Comparison of ENCODE assay signal across 8 cellular contexts in the genomic region with DNA sequence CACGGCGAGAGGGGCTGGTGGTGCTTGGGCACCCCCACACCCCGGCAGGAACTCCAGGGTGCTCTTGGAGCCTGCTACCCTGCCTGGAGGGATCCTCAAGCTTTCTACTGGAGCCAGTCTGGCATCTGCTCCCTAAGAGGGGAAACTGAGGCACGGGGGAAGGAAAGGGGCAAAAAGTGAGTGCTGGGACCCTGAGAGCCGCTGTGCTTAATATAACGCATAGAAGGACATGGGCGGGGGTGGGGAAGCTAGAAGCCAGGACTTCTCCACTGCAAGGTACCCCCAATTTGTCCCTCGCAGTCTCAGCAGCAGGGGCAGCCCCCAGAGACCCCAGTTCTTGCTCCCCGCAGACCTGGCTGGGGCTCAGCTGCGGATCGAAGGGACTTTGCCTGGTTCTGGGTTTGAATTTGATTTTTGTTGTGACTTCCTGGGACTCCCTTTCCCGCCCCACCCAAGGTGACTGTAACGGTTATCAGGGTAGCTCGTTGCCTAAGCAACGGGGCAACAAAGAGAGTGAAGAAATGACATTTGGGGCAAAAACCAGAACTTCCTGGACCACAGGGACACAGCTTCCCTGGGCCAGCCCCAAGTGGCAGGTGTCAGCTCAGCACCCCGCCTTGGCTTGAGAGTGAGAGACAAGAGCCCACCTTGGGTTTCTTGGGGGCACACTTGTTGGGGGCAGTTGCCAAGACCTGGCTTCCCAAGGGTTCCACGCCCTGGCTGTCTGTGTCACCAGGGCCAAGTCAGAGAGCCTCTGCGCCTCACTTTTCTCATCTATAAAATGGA. TPM values are rescaled to one million over a fixed set of nuclear protein-coding genes. Genes with fewer than 3 reads are reported as not detected.
DNase-seq lines count a peak whose midpoint lies in the region; ATAC-seq, FAIRE-seq and TF ChIP-seq lines count a peak whose summit lies in the region.

No MANE protein-coding gene starts in this region.

- no peaks in the 10 kb centered on the region for H3K9me2 ChIP-seq in GM23338 (ENCODE audit: insufficient read depth)

- H3K27ac Mint-ChIP-seq in GM23338, result no peak overlapping the region

- FAIRE-seq in kidney (lab: Jason Lieb, UNC), result no peak

- no peak overlapping the region for H3K27ac ChIP-seq in GM23338 (ENCODE audit: low read depth)
- peak overlapping the region; percentile 44 for H3K27ac ChIP-seq in angular gyrus (ENCODE audit: low read depth, low read length)
- peak overlapping the region; percentile 29 to 83 for H3K27ac ChIP-seq in kidney (ENCODE audit: low read depth in 2 of 2, low read length in 2 of 2)

- no peaks in the 10 kb centered on the region for H3K36me3 Mint-ChIP-seq in GM23338 (ENCODE audit: low read depth)

- no peak for TF ChIP-seq CTCF in GM23338 (conservative IDR thresholded peaks at IDR 0.05; ENCODE audit: low read depth in 2 of 2)
- TF ChIP-seq CTCF in kidney (IDR thresholded peaks at IDR 0.05; ENCODE audit: borderline replicate concordance, extremely low read depth, insufficient read depth), result no peak

- no peaks in the 10 kb centered on the region for H3K9me3 ChIP-seq in kidney (ENCODE audit: control insufficient read depth in 1 of 2, low read length in 2 of 2)

- H2AFZ ChIP-seq in GM23338, result peak overlapping the region; percentile 91

- ATAC-seq in GM23338, result no peak
- no peak for ATAC-seq in GM21381 (IDR thresholded peaks at IDR 0.05; ENCODE audit: unreplicated experiment)

- H3K79me2 ChIP-seq in GM23338 (replicated peaks; ENCODE audit: insufficient read depth), result no peaks in the 10 kb centered on the region

- H3K36me3 ChIP-seq in GM23338 (ENCODE audit: insufficient read depth), result no peaks in the 10 kb centered on the region
- H3K36me3 ChIP-seq in kidney (ENCODE audit: control insufficient read depth in 1 of 2, insufficient read depth in 2 of 2, low read length in 2 of 2), result no peaks in the 10 kb centered on the region

- no peaks in the 10 kb centered on the region for H4K20me1 ChIP-seq in GM23338 (replicated peaks; ENCODE audit: insufficient read depth)

- DNase-seq in GM23338 (ENCODE audit: low spot score) (no peak), SKM-1 treated with dmso at 0.1 percent for 144 hours (lab: John Stamatoyannopoulos, UW; ENCODE audit: unreplicated experiment) (peak; percentile 89), kidney (no peak), cerebellum (ENCODE audit: low spot score) (no peak), foreskin melanocyte (no peak)
- peak; percentile 45 for DNase-seq in stimulated activated CD8-positive, alpha-beta memory T cell treated with anti-CD3 and anti-CD28 coated beads, Interleukin-4, amount 100 ng/mL, for 24 hours (ENCODE audit: low read depth)

- H3K27me3 ChIP-seq in GM23338 (ENCODE audit: insufficient read depth), result no peaks in the 10 kb centered on the region

- no peaks in the 10 kb centered on the region; the same call in 2 of the 3 replicates for H3K9me3 Mint-ChIP-seq in GM23338

- H3K4me2 ChIP-seq in GM23338, result peak overlapping the region; percentile 78

- H3K4me3 ChIP-seq in GM23338 (peak overlapping the region; percentile 55), kidney (ENCODE audit: low read length in 2 of 2) (peak overlapping the region; percentile 63 to 71)

- peaks cover 16% of the 10 kb centered on the region for H3K27me3 Mint-ChIP-seq in GM23338 (ENCODE audit: insufficient read depth, low read depth, poor library complexity)

- peak overlapping the region; percentile 55; the same call in 2 of the 3 replicates for H3K4me3 Mint-ChIP-seq in GM23338

- H3K4me1 ChIP-seq in GM23338 (ENCODE audit: insufficient read depth), result peaks cover 16% of the 10 kb centered on the region; the same call in 1 of the 2 replicates
- peaks cover 0 to 2% of the 10 kb centered on the region in 2 donors for H3K4me1 ChIP-seq in kidney (ENCODE audit: control insufficient read depth in 1 of 2, insufficient read depth in 1 of 2, low read depth in 1 of 2, low read length in 2 of 2)

- peak overlapping the region; percentile 15 to 67 for H3K9ac ChIP-seq in kidney (ENCODE audit: low read length in 2 of 2)

- peaks cover 28% of the 10 kb centered on the region for H3K4me1 Mint-ChIP-seq in GM23338

- H3F3A ChIP-seq in GM23338 (replicated peaks; ENCODE audit: low read depth), result peaks cover 12% of the 10 kb centered on the region; the same call in 1 of the 2 replicates

- intact Hi-C loops in kidney (cut with DNase I), result no loop called here

TF ChIP-seq in GM23338, 12 proteins besides CTCF, POLR2A, EP300 and RAD21 (continues in another document):
- TF ChIP-seq NANOG (IDR thresholded peaks at IDR 0.05; ENCODE audit: borderline replicate concordance) (no peak), EZH2phosphoT487 (IDR thresholded peaks at IDR 0.05; ENCODE audit: unreplicated experiment) (no peak), CREB1 (CRISPR knock-in tag; IDR thresholded peaks at IDR 0.05; ENCODE audit: low read depth) (no peak), JUNB (IDR thresholded peaks at IDR 0.05; ENCODE audit: unreplicated experiment) (no peak)
- TF ChIP-seq, protein P1, sequence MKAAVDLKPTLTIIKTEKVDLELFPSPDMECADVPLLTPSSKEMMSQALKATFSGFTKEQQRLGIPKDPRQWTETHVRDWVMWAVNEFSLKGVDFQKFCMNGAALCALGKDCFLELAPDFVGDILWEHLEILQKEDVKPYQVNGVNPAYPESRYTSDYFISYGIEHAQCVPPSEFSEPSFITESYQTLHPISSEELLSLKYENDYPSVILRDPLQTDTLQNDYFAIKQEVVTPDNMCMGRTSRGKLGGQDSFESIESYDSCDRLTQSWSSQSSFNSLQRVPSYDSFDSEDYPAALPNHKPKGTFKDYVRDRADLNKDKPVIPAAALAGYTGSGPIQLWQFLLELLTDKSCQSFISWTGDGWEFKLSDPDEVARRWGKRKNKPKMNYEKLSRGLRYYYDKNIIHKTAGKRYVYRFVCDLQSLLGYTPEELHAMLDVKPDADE (IDR thresholded peaks at IDR 0.05), result no peak

RNA-seq across cellular contexts. Expression of gene ADGRE5, which starts 0.6 kb away (rescaled TPM):
- total RNA-seq in GM23338 (2014; rRNA removed; shearing (Covaris generic)), result 1.5 and 5.5 TPM in 2 replicates
- polyA plus RNA-seq in GM23338 (2016; fragmentation: Nextera tagmentation; extraction: Ambion mirVana), result 1.4 and 2.1 TPM in 2 replicates
- 100 TPM for total RNA-seq in kidney
- polyA plus RNA-seq in kidney (ENCODE audit: insufficient read depth, low read depth, low replicate concordance), result 16.0 TPM
- total RNA-seq in cerebellum, result 1.9 TPM

RNA-seq across cellular contexts. Expression of gene DDX39A, which starts 37.3 kb away (rescaled TPM):
- 156 and 196 TPM in 2 replicates for total RNA-seq in GM23338 (2014; rRNA removed; shearing (Covaris generic))
- polyA plus RNA-seq in GM23338 (2016; fragmentation: Nextera tagmentation; extraction: Ambion mirVana) (185 and 195 TPM in 2 replicates), kidney (ENCODE audit: insufficient read depth, low read depth, low replicate concordance) (35.6 TPM)
- total RNA-seq in kidney (53.8 TPM), cerebellum (26.7 TPM)

RNA-seq across cellular contexts. Expression of gene PKN1, which starts 51.2 kb away (rescaled TPM):
- total RNA-seq in GM23338 (2014; rRNA removed; shearing (Covaris generic)), result 147 and 201 TPM in 2 replicates
- polyA plus RNA-seq in GM23338 (2016; fragmentation: Nextera tagmentation; extraction: Ambion mirVana), result 86.8 and 106 TPM in 2 replicates
- total RNA-seq in kidney, result 103 TPM
- 67.7 TPM for polyA plus RNA-seq in kidney (ENCODE audit: insufficient read depth, low read depth, low replicate concordance)
- 38.7 TPM for total RNA-seq in cerebellum

Comparison
In these comparisons a context has a peak if more than half of its experiments do, and no peak if none do; other contexts are left out.
1. DNase-seq: peak in SKM-1 treated with dmso at 0.1 percent for 144 hours (single experiment) and stimulated activated CD8-positive, alpha-beta memory T cell treated with anti-CD3 and anti-CD28 coated beads, Interleukin-4, amount 100 ng/mL, for 24 hours (single experiment); none in GM23338 (single experiment), kidney (single experiment), cerebellum (single experiment) and foreskin melanocyte (single experiment).
2. RNA of gene ADGRE5, which starts 0.6 kb away (total RNA-seq): 100 TPM in kidney (single experiment); 1.5 to 5.5 TPM in GM23338 and 1.9 TPM in cerebellum (single experiment); every median in the first group is over 10 times any median in the second.